Comparison of ENCODE assay signal across 18 cellular contexts in genomic region chr6:52635049-52635577, GRCh38. TPM values are rescaled to one million over a fixed set of nuclear protein-coding genes. Genes with fewer than 3 reads are reported as not detected.
DNase-seq lines count a peak whose midpoint lies in the region; ATAC-seq and TF ChIP-seq lines count a peak whose summit lies in the region.
"Had no signal": no experiment of that assay in that cellular context is flagged by ENCODE, and none has a peak within 500 bp of the region (broad histone marks: within the 10 kb centered on the region; RNA-seq: fewer than 3 reads in every experiment).

No MANE protein-coding gene starts in this region.

- peak; percentile 35 for DNase-seq in activated T-cell treated with anti-CD3 and anti-CD28 coated beads, Interleukin-2, amount 50 U/mL, for 24 hours
- DNase-seq in activated T-cell treated with anti-CD3 and anti-CD28 coated beads for 4 hours = no peak
- DNase-seq in OCI-M1 (lab: John Stamatoyannopoulos, UW) = peak; percentile 42
- no peak for DNase-seq in brain microvascular endothelial cell
- no peak for DNase-seq in NCI-H2227 treated with DMSO at 0.1 percent for 48 hours (lab: John Stamatoyannopoulos, UW)
- no peak for DNase-seq in anterior cingulate cortex (lab: John Stamatoyannopoulos, UW)
- DNase-seq: adrenal gland, colonic mucosa, hypothalamus, left ventricle myocardium superior, NCI-H446, PC-9, right lobe of liver had no signal

- H3K4me1 ChIP-seq in skeletal muscle satellite cell (ENCODE audit: control insufficient read depth, insufficient read depth, low read length) = peaks cover 18% of the 10 kb centered on the region
- H3K4me1 ChIP-seq: adrenal gland, colonic mucosa had no signal

- no peaks in the 10 kb centered on the region for H3K9me3 ChIP-seq in skeletal muscle satellite cell (replicated peaks; ENCODE audit: low read length)
- H3K9me3 ChIP-seq: adrenal gland, colonic mucosa, esophagus muscularis mucosa, right lobe of liver, suprapubic skin had no signal

- peak overlapping the region; percentile 40 for H3K27ac ChIP-seq in brain microvascular endothelial cell
- H3K27ac ChIP-seq: adrenal gland, colonic mucosa, esophagus muscularis mucosa, PC-9, right lobe of liver, suprapubic skin had no signal

- H3K4me3 ChIP-seq in brain microvascular endothelial cell (ENCODE audit: low read depth, low read length) (no peak overlapping the region), skeletal muscle satellite cell (ENCODE audit: low read length) (peak overlapping the region; percentile 20)
- H3K4me3 ChIP-seq: adrenal gland, colonic mucosa, esophagus muscularis mucosa, PC-9, right lobe of liver, suprapubic skin had no signal

- peak overlapping the region; percentile 88 for H3K27ac Mint-ChIP-seq in activated T-cell treated with anti-CD3 and anti-CD28 coated beads, Interleukin-2, amount 50 U/mL, for 24 hours
- H3K27ac Mint-ChIP-seq: natural killer cell treated with Interleukin-12 subunit alpha and Interleukin-12 subunit beta and Interleukin-15 and Interleukin-18, amount 100 ng/mL, for 72 hours had no signal

- no peaks in the 10 kb centered on the region for H3K36me3 Mint-ChIP-seq in activated T-cell treated with anti-CD3 and anti-CD28 coated beads, Interleukin-2, amount 50 U/mL, for 24 hours (ENCODE audit: low read depth)
- H3K36me3 Mint-ChIP-seq: natural killer cell treated with Interleukin-12 subunit alpha and Interleukin-12 subunit beta and Interleukin-15 and Interleukin-18, amount 100 ng/mL, for 72 hours had no signal

- no peak for TF ChIP-seq CTCF in brain microvascular endothelial cell (IDR thresholded peaks at IDR 0.05; ENCODE audit: low read depth, low read length, missing control alignments)

- H3K36me3 ChIP-seq in brain microvascular endothelial cell (replicated peaks) = no peaks in the 10 kb centered on the region
- no peaks in the 10 kb centered on the region for H3K36me3 ChIP-seq in skeletal muscle satellite cell (ENCODE audit: insufficient read depth, low read length)
- H3K36me3 ChIP-seq: adrenal gland, colonic mucosa, esophagus muscularis mucosa, right lobe of liver, suprapubic skin had no signal

- H3K27me3 Mint-ChIP-seq in activated T-cell treated with anti-CD3 and anti-CD28 coated beads, Interleukin-2, amount 50 U/mL, for 24 hours = peaks cover 15% of the 10 kb centered on the region

- ATAC-seq in GM19328 (IDR thresholded peaks at IDR 0.05; ENCODE audit: unreplicated experiment) = no peak
- ATAC-seq: left ventricle myocardium superior; natural killer cell treated with Interleukin-12 subunit alpha and Interleukin-12 subunit beta and Interleukin-15 and Interleukin-18, amount 100 ng/mL, for 72 hours; right lobe of liver had no signal

- H3K4me1 Mint-ChIP-seq in activated T-cell treated with anti-CD3 and anti-CD28 coated beads, Interleukin-2, amount 50 U/mL, for 24 hours (ENCODE audit: low read depth) = peaks cover 18% of the 10 kb centered on the region

- in situ Hi-C loops in brain microvascular endothelial cell (cut with HindIII; ENCODE audit: low pct_ligation_motif_present, low sequenced_read_pairs) = no loop called here

- H3K9ac ChIP-seq in skeletal muscle satellite cell (ENCODE audit: low read depth, low read length) = peak overlapping the region; percentile 45

- peak overlapping the region; percentile 23 for H3K4me3 Mint-ChIP-seq in activated T-cell treated with anti-CD3 and anti-CD28 coated beads, Interleukin-2, amount 50 U/mL, for 24 hours
- H3K4me3 Mint-ChIP-seq: natural killer cell treated with Interleukin-12 subunit alpha and Interleukin-12 subunit beta and Interleukin-15 and Interleukin-18, amount 100 ng/mL, for 72 hours had no signal

- no peaks in the 10 kb centered on the region for H3K9me3 Mint-ChIP-seq in activated T-cell treated with anti-CD3 and anti-CD28 coated beads, Interleukin-2, amount 50 U/mL, for 24 hours
- H3K9me3 Mint-ChIP-seq: natural killer cell treated with Interleukin-12 subunit alpha and Interleukin-12 subunit beta and Interleukin-15 and Interleukin-18, amount 100 ng/mL, for 72 hours had no signal

- H3K27me3 ChIP-seq in brain microvascular endothelial cell (replicated peaks) (no peaks in the 10 kb centered on the region), skeletal muscle satellite cell (ENCODE audit: control insufficient read depth, insufficient read depth, low read length) (no peaks in the 10 kb centered on the region)
- H3K27me3 ChIP-seq: colonic mucosa, right lobe of liver had no signal

- peak overlapping the region; percentile 49 for H3K4me2 ChIP-seq in skeletal muscle satellite cell (ENCODE audit: low read length)
- H3K4me2 ChIP-seq: PC-9 had no signal

RNA-seq across cellular contexts. Expression of gene TMEM14A, which starts 35.8 kb away (rescaled TPM):
- 30.6 and 31.4 TPM in 2 replicates for total RNA-seq in skeletal muscle satellite cell (2012; rRNA removed)

RNA-seq across cellular contexts. Expression of gene TRAM2, which starts 58.3 kb away (rescaled TPM):
- total RNA-seq in skeletal muscle satellite cell (2012; rRNA removed) = 117 and 131 TPM in 2 replicates

Comparison
In these comparisons a context has a peak if more than half of its experiments do, and no peak if none do; other contexts are left out.
1. DNase-seq: peak in activated T-cell treated with anti-CD3 and anti-CD28 coated beads, Interleukin-2, amount 50 U/mL, for 24 hours (single experiment) and OCI-M1 (single experiment); none in activated T-cell treated with anti-CD3 and anti-CD28 coated beads for 4 hours (single experiment), brain microvascular endothelial cell (single experiment), NCI-H2227 treated with DMSO at 0.1 percent for 48 hours (single experiment) and anterior cingulate cortex (0 of 58).